25 cellular contexts compared by ENCODE assay signal in genomic region chr4:88035292-88035691, GRCh38. TPM values are rescaled to one million over a fixed set of nuclear protein-coding genes. Genes with fewer than 3 reads are reported as not detected.
"Had no signal": no experiment of that assay in that cellular context is flagged by ENCODE, and none has a peak within 500 bp of the region (broad histone marks: within the 10 kb centered on the region; RNA-seq: fewer than 3 reads in every experiment).

No MANE protein-coding gene starts in this region.

- H3K9me3 Mint-ChIP-seq: activated B cell treated with CpG ODN at 0.5 μM for 24 hours; activated CD4-positive, alpha-beta T cell treated with anti-CD3 and anti-CD28 coated beads, Interleukin-2, amount 10 ng/mL, durations not matched to agents 24 days and 14 days; activated naive CD4-positive, alpha-beta T cell treated with anti-CD3 and anti-CD28 coated beads for 36 hours; activated T-cell treated with anti-CD3 and anti-CD28 coated beads, Interleukin-2, amount 50 U/mL, for 4 hours had no signal

- H3K4me1 Mint-ChIP-seq: activated B cell treated with CpG ODN at 0.5 μM for 24 hours; activated CD8-positive, alpha-beta memory T cell treated with anti-CD3 and anti-CD28 coated beads, Interleukin-2, amount 10 ng/mL, durations not matched to agents 7 days and 5 days had no signal

- H3K27me3 Mint-ChIP-seq: activated B cell treated with CpG ODN at 0.5 μM for 24 hours; activated CD4-positive, alpha-beta T cell treated with anti-CD3 and anti-CD28 coated beads, Interleukin-2, amount 10 ng/mL, durations not matched to agents 24 days and 14 days; activated CD8-positive, alpha-beta memory T cell treated with anti-CD3 and anti-CD28 coated beads, Interleukin-2, amount 10 ng/mL, durations not matched to agents 7 days and 5 days; activated naive CD8-positive, alpha-beta T cell; T-helper 17 cell had no signal

- DNase-seq: activated B cell treated with CpG ODN at 0.5 μM for 24 hours; activated CD4-positive, alpha-beta T cell treated with anti-CD3 and anti-CD28 coated beads for 1 hour; activated CD4-positive, alpha-beta T cell treated with anti-CD3 and anti-CD28 coated beads, Interleukin-2, amount 10 ng/mL, durations not matched to agents 24 days and 14 days; activated CD4-positive, alpha-beta T cell treated with anti-CD3 and anti-CD28 coated beads, Interleukin-2, amount 50 U/mL, for 48 hours; activated CD8-positive, alpha-beta memory T cell treated with anti-CD3 and anti-CD28 coated beads, Interleukin-2, amount 10 ng/mL, durations not matched to agents 7 days and 5 days; activated gamma-delta T cell; activated naive CD4-positive, alpha-beta T cell treated with anti-CD3 and anti-CD28 coated beads for 36 hours; activated T-cell treated with anti-CD3 and anti-CD28 coated beads, Interleukin-2, amount 50 U/mL, for 4 hours; adrenal gland; anterior cingulate cortex; central memory CD4-positive, alpha-beta T cell; MG63; NCI-H1092; NCI-H1694; NCI-H2029; NCI-H345; NCI-H510A; NCI-H526 treated with DMSO at 0.1 percent for 48 hours; NCI-H82; NK-92 treated with Interleukin-12 subunit alpha and Interleukin-12 subunit beta, amount 100 ng/mL, for 24 hours; PC-3; SHP77; T-helper 17 cell; T-helper 9 cell had no signal

- H3K4me3 Mint-ChIP-seq: activated B cell treated with CpG ODN at 0.5 μM for 24 hours; activated CD4-positive, alpha-beta T cell treated with anti-CD3 and anti-CD28 coated beads, Interleukin-2, amount 10 ng/mL, durations not matched to agents 24 days and 14 days; activated CD8-positive, alpha-beta memory T cell treated with anti-CD3 and anti-CD28 coated beads, Interleukin-2, amount 10 ng/mL, durations not matched to agents 7 days and 5 days; activated naive CD4-positive, alpha-beta T cell treated with anti-CD3 and anti-CD28 coated beads for 36 hours; activated naive CD8-positive, alpha-beta T cell; activated T-cell treated with anti-CD3 and anti-CD28 coated beads, Interleukin-2, amount 50 U/mL, for 4 hours; T-helper 17 cell had no signal

- ATAC-seq: activated CD8-positive, alpha-beta memory T cell treated with anti-CD3 and anti-CD28 coated beads, Interleukin-2, amount 10 ng/mL, durations not matched to agents 7 days and 5 days; activated T-cell treated with anti-CD3 and anti-CD28 coated beads, Interleukin-2, amount 50 U/mL, for 4 hours; PC-3; T-helper 17 cell had no signal

- H3K27ac Mint-ChIP-seq: activated B cell treated with CpG ODN at 0.5 μM for 24 hours; activated CD4-positive, alpha-beta T cell treated with anti-CD3 and anti-CD28 coated beads, Interleukin-2, amount 10 ng/mL, durations not matched to agents 24 days and 14 days; activated CD8-positive, alpha-beta memory T cell treated with anti-CD3 and anti-CD28 coated beads, Interleukin-2, amount 10 ng/mL, durations not matched to agents 7 days and 5 days; activated naive CD4-positive, alpha-beta T cell treated with anti-CD3 and anti-CD28 coated beads for 36 hours; activated naive CD8-positive, alpha-beta T cell; T-helper 17 cell had no signal

RNA-seq across cellular contexts. Expression of gene SPP1, which starts 59.8 kb away (rescaled TPM):
- total RNA-seq: activated B cell treated with CpG ODN at 0.5 μM for 24 hours; activated naive CD4-positive, alpha-beta T cell treated with anti-CD3 and anti-CD28 coated beads for 36 hours; PC-3; T-helper 17 cell had no signal
